11 cellular contexts compared by ENCODE assay signal in the genomic region with DNA sequence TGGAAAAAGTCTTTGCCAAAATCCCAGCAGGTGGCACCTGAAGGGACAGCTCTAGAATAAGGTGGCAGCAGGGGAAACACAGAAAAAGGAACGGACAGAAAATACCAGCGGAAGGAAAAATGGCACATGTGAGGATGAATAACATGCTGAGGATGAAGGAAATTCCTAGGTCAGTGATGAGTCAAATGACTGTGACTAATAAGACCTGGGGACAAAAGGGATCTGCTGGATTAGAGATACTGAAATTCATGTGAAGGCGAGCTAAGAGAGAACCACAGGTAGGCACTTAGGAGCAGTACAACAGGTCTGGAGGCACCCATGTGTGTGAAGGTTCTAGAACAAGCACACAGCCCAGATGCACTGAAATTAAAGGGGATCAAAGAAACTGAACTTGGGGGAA.
DNase-seq lines count a peak whose midpoint lies in the region; ATAC-seq and TF ChIP-seq lines count a peak whose summit lies in the region.
"Had no signal": no experiment of that assay in that cellular context is flagged by ENCODE, and none has a peak within 500 bp of the region (broad histone marks: within the 10 kb centered on the region; RNA-seq: fewer than 3 reads in every experiment).

No MANE protein-coding gene starts in this region.

- peak overlapping the region; percentile 45 for H2AFZ ChIP-seq in GM23248

- no peaks in the 10 kb centered on the region for H3K36me3 ChIP-seq in GM23248 (ENCODE audit: low read depth)
- no peaks in the 10 kb centered on the region for H3K36me3 ChIP-seq in adrenal gland (replicated peaks in 1 of 2)
- no peaks in the 10 kb centered on the region for H3K36me3 ChIP-seq in right atrium auricular region

- DNase-seq in GM23248 (peak; percentile 87), T-helper 17 cell (no peak), fibroblast of mammary gland (ENCODE audit: low read depth) (peak; percentile 85), adrenal gland (no peak), right atrium auricular region (ENCODE audit: low spot score) (no peak)
- DNase-seq in stimulated activated naive B cell treated with anti-CD40 and anti-IgM and Interleukin-4, amounts not matched to agents 10 μg/mL and 1 μg/mL and 100 μg/mL, for 72 hours: no peak
- DNase-seq in activated CD4-positive, alpha-beta T cell treated with anti-CD3 and anti-CD28 coated beads, Interleukin-2, amount 50 U/mL, for 4 hours: no peak
- DNase-seq: activated gamma-delta T cell treated with Interleukin-2 at 50 U/mL for 16 hours, NCI-H1092, SHP77 treated with DMSO at 0.1 percent for 48 hours had no signal

- H4K20me1 ChIP-seq in GM23248 (ENCODE audit: insufficient read depth): no peaks in the 10 kb centered on the region

- TF ChIP-seq CTCF in fibroblast of mammary gland (conservative IDR thresholded peaks at IDR 0.05; ENCODE audit: control insufficient read depth, insufficient read depth, low read depth, low read length) (no peak), adrenal gland (IDR thresholded peaks at IDR 0.05) (no peak), right atrium auricular region (IDR thresholded peaks at IDR 0.05) (no peak)

- WGBS in GM23248 (ENCODE audit: low coverage in 1 of 2, low lambda C conversion rate in 2 of 2, missing lambda C conversion rate in 2 of 2), 2 experiments: 20 to 21% methylated on average over 3 of the region's 3 CpGs
- WGBS in adrenal gland, 4 donors: 39 to 63% (median 57%) methylated on average over 3 of the region's 3 CpGs

- 0 out of 2 replicates have a peak, but pooled peaks cover 13% of the 10 kb centered on the region for H3K79me2 ChIP-seq in GM23248 (ENCODE audit: insufficient read depth)

- no peaks in the 10 kb centered on the region for H3K9me2 ChIP-seq in GM23248 (ENCODE audit: insufficient read depth)

- peaks cover 62% of the 10 kb centered on the region for H3K4me1 Mint-ChIP-seq in T-helper 17 cell
- H3K4me1 Mint-ChIP-seq in stimulated activated naive B cell treated with anti-CD40 and anti-IgM and Interleukin-4, amounts not matched to agents 10 μg/mL and 1 μg/mL and 100 μg/mL, for 72 hours: peaks cover 64 to 91% of the 10 kb centered on the region in 2 donors

- H3K27me3 ChIP-seq in GM23248 (replicated peaks; ENCODE audit: insufficient read depth) (no peaks in the 10 kb centered on the region), adrenal gland (no peaks in the 10 kb centered on the region), right atrium auricular region (no peaks in the 10 kb centered on the region)

- peak overlapping the region; percentile 97 for H3K27ac Mint-ChIP-seq in T-helper 17 cell
- peak overlapping the region; percentile 89 for H3K27ac Mint-ChIP-seq in stimulated activated naive B cell treated with anti-CD40 and anti-IgM and Interleukin-4, amounts not matched to agents 10 μg/mL and 1 μg/mL and 100 μg/mL, for 72 hours

- H3K27ac ChIP-seq in GM23248 (peak overlapping the region; percentile 96), adrenal gland (no peak overlapping the region), right atrium auricular region (no peak overlapping the region)

- intact Hi-C loops in adrenal gland (cut with DNase I): no loop called here

- peak overlapping the region; percentile 29; the same call in 1 of the 2 replicates for H3K4me3 ChIP-seq in GM23248
- no peak overlapping the region for H3K4me3 ChIP-seq in fibroblast of mammary gland (ENCODE audit: control insufficient read depth, low read depth, low read length)
- H3K4me3 ChIP-seq in adrenal gland: no peak overlapping the region
- no peak overlapping the region for H3K4me3 ChIP-seq in right atrium auricular region

- H3K9me3 ChIP-seq in GM23248 (ENCODE audit: low read depth): no peaks in the 10 kb centered on the region
- H3K9me3 ChIP-seq in T-helper 17 cell (ENCODE audit: control insufficient read depth, low read length, poor library complexity, severe bottlenecking): no peaks in the 10 kb centered on the region
- no peaks in the 10 kb centered on the region for H3K9me3 ChIP-seq in adrenal gland (replicated peaks in 1 of 3)
- H3K9me3 ChIP-seq in right atrium auricular region: no peaks in the 10 kb centered on the region

- no peak for ATAC-seq in T-helper 17 cell
- peak; percentile 51 to 58 for ATAC-seq in stimulated activated naive B cell treated with anti-CD40 and anti-IgM and Interleukin-4, amounts not matched to agents 10 μg/mL and 1 μg/mL and 100 μg/mL, for 72 hours (replicated peaks)
- no peak for ATAC-seq in HG03354 (IDR thresholded peaks at IDR 0.05; ENCODE audit: poor library complexity, severe bottlenecking, unreplicated experiment)

- peaks cover 50% of the 10 kb centered on the region for H3F3A ChIP-seq in GM23248 (ENCODE audit: insufficient read depth)

- H3K27me3 Mint-ChIP-seq in T-helper 17 cell: no peaks in the 10 kb centered on the region
- H3K27me3 Mint-ChIP-seq in stimulated activated naive B cell treated with anti-CD40 and anti-IgM and Interleukin-4, amounts not matched to agents 10 μg/mL and 1 μg/mL and 100 μg/mL, for 72 hours: no peaks in the 10 kb centered on the region

- peak overlapping the region; percentile 71 for H3K4me2 ChIP-seq in GM23248 (ENCODE audit: unreplicated experiment)

- no peaks in the 10 kb centered on the region for H3K9me3 Mint-ChIP-seq in stimulated activated naive B cell treated with anti-CD40 and anti-IgM and Interleukin-4, amounts not matched to agents 10 μg/mL and 1 μg/mL and 100 μg/mL, for 72 hours

- peak overlapping the region; percentile 79 for H3K4me3 Mint-ChIP-seq in T-helper 17 cell
- H3K4me3 Mint-ChIP-seq in stimulated activated naive B cell treated with anti-CD40 and anti-IgM and Interleukin-4, amounts not matched to agents 10 μg/mL and 1 μg/mL and 100 μg/mL, for 72 hours: peak overlapping the region; percentile 73 to 77

- peak overlapping the region; percentile 78 for H3K9ac ChIP-seq in GM23248

- TF ChIP-seq POLR2A in adrenal gland (IDR thresholded peaks at IDR 0.05): no peak

- peaks cover 50% of the 10 kb centered on the region for H3K4me1 ChIP-seq in GM23248 (ENCODE audit: insufficient read depth)
- peaks cover 0 to 15% of the 10 kb centered on the region in 2 donors for H3K4me1 ChIP-seq in adrenal gland (replicated peaks in 1 of 2)
- peaks cover 0 to 48% of the 10 kb centered on the region in 2 donors for H3K4me1 ChIP-seq in right atrium auricular region

- H3K36me3 Mint-ChIP-seq in T-helper 17 cell (ENCODE audit: low read depth): peaks cover 3% of the 10 kb centered on the region
- H3K36me3 Mint-ChIP-seq in stimulated activated naive B cell treated with anti-CD40 and anti-IgM and Interleukin-4, amounts not matched to agents 10 μg/mL and 1 μg/mL and 100 μg/mL, for 72 hours: peaks cover 47 to 72% of the 10 kb centered on the region in 2 donors

- in situ Hi-C loops in GM23248 (cut with MboI): loop anchor here (25.0 kb wide), 1 partner anchor 486 kb away; the partner anchor contains the start of gene FOXP1

Comparison
In these comparisons a context has a peak if more than half of its experiments do, and no peak if none do; other contexts are left out.
1. DNase-seq: peak in GM23248 (single experiment) and fibroblast of mammary gland (single experiment); none in T-helper 17 cell (0 of 3), stimulated activated naive B cell treated with anti-CD40 and anti-IgM and Interleukin-4, amounts not matched to agents 10 μg/mL and 1 μg/mL and 100 μg/mL, for 72 hours (single experiment), adrenal gland (0 of 7), right atrium auricular region (single experiment) and activated CD4-positive, alpha-beta T cell treated with anti-CD3 and anti-CD28 coated beads, Interleukin-2, amount 50 U/mL, for 4 hours (0 of 2).
2. ATAC-seq: peak in stimulated activated naive B cell treated with anti-CD40 and anti-IgM and Interleukin-4, amounts not matched to agents 10 μg/mL and 1 μg/mL and 100 μg/mL, for 72 hours (2 of 2); none in T-helper 17 cell (single experiment) and HG03354 (single experiment).